Comparison of ENCODE assay signal across 11 cellular contexts in the genomic region with DNA sequence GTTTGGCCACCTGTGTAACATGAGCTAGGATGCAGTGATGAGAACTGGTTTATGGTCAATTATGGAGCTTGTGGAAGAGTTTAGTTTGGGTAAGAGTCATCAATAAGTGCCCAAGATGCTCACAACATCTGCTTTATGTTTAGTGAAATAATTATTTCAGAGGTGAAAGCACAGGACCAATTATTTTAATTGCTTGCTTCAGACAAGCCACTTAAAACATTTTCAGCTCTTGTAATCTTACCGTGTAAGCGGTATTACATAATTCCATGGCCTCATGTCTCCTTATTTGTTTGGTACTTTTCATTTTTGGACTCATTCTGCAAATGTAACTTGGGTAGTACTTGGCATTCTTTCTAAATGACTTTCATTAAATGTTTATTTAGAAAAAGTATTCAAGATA. TPM values are rescaled to one million over a fixed set of nuclear protein-coding genes. Genes with fewer than 3 reads are reported as not detected.
DNase-seq lines count a peak whose midpoint lies in the region; ATAC-seq and TF ChIP-seq lines count a peak whose summit lies in the region.
"Had no signal": no experiment of that assay in that cellular context is flagged by ENCODE, and none has a peak within 500 bp of the region (broad histone marks: within the 10 kb centered on the region; RNA-seq: fewer than 3 reads in every experiment).

No MANE protein-coding gene starts in this region.

- H3K4me3 ChIP-seq in tibial nerve, result no peak overlapping the region
- H3K4me3 ChIP-seq: ovary had no signal

- H3K9me3 Mint-ChIP-seq in activated CD4-positive, alpha-beta T cell treated with anti-CD3 and anti-CD28 coated beads for 36 hours (ENCODE audit: low read depth), result no peaks in the 10 kb centered on the region
- H3K9me3 Mint-ChIP-seq in activated naive CD4-positive, alpha-beta T cell treated with anti-CD3 and anti-CD28 coated beads, Interleukin-2, amount 50 U/mL, for 72 hours, result peaks cover 0 to 4% of the 10 kb centered on the region in 2 donors
- H3K9me3 Mint-ChIP-seq in neural crest cell (no peaks in the 10 kb centered on the region), Calu3 (ENCODE audit: low read depth, unreplicated experiment) (no peaks in the 10 kb centered on the region)

- H3K27me3 Mint-ChIP-seq in activated CD4-positive, alpha-beta T cell treated with anti-CD3 and anti-CD28 coated beads for 36 hours, result no peaks in the 10 kb centered on the region
- H3K27me3 Mint-ChIP-seq in neural crest cell (ENCODE audit: low read depth) (peaks cover 10% of the 10 kb centered on the region), Calu3 (ENCODE audit: unreplicated experiment) (no peaks in the 10 kb centered on the region)

- BruUV-seq in Calu3 (replicated peaks; lab: Mats Ljungman, UMichigan), result no TSS peak

- H3K27me3 ChIP-seq in tibial nerve, result no peaks in the 10 kb centered on the region
- H3K27me3 ChIP-seq: ovary had no signal

- TF ChIP-seq POLR2A in tibial nerve (IDR thresholded peaks at IDR 0.05), result no peak

- TF ChIP-seq CTCF in neural crest cell (conservative IDR thresholded peaks at IDR 0.05), result no peak
- no peak for TF ChIP-seq CTCF in tibial nerve (IDR thresholded peaks at IDR 0.05)
- TF ChIP-seq CTCF in Calu3 (IDR thresholded peaks at IDR 0.05; ENCODE audit: unreplicated experiment), result no peak

- H3K9me3 ChIP-seq in tibial nerve, result no peaks in the 10 kb centered on the region
- H3K9me3 ChIP-seq: ovary had no signal

- DNase-seq in activated CD4-positive, alpha-beta T cell treated with anti-CD3 and anti-CD28 coated beads for 36 hours, result no peak
- no peak for DNase-seq in activated CD4-positive, alpha-beta T cell treated with anti-CD3 and anti-CD28 coated beads for 4 hours
- DNase-seq in NCI-H1417 (lab: John Stamatoyannopoulos, UW) (peak; percentile 46 to 93 (median 61)), neural crest cell (ENCODE audit: low read depth, low spot score) (no peak), tibial nerve (ENCODE audit: low spot score in 2 of 2) (no peak), Calu3 (no peak)
- no peak for DNase-seq in activated naive CD4-positive, alpha-beta T cell treated with anti-CD3 and anti-CD28 coated beads, Interleukin-2, amount 50 U/mL, for 72 hours (ENCODE audit: low spot score in 2 of 2)
- DNase-seq: activated T-cell treated with anti-CD3 and anti-CD28 coated beads for 4 hours, NCI-H2029 treated with DMSO at 0.1 percent for 48 hours, ovary had no signal

- intact Hi-C loops in activated CD4-positive, alpha-beta T cell treated with anti-CD3 and anti-CD28 coated beads for 36 hours (cut with DNase I, micrococcal nuclease), result loop anchor here in 1 of 2 experiments (10.0 kb wide), 2 partner anchors 167 to 437 kb away; no protein-coding TSS in a partner anchor
- intact Hi-C loops in Calu3 (cut with micrococcal nuclease; ENCODE audit: unreplicated experiment), result no loop called here

- peak overlapping the region; percentile 97 for H3K27ac Mint-ChIP-seq in activated CD4-positive, alpha-beta T cell treated with anti-CD3 and anti-CD28 coated beads for 36 hours
- H3K27ac Mint-ChIP-seq in activated naive CD4-positive, alpha-beta T cell treated with anti-CD3 and anti-CD28 coated beads, Interleukin-2, amount 50 U/mL, for 72 hours, result peak overlapping the region; percentile 94 to 99
- H3K27ac Mint-ChIP-seq in neural crest cell (ENCODE audit: unreplicated experiment) (no peak overlapping the region), Calu3 (ENCODE audit: unreplicated experiment) (no peak overlapping the region)

- no peak for ATAC-seq in activated CD4-positive, alpha-beta T cell treated with anti-CD3 and anti-CD28 coated beads for 36 hours
- no peak for ATAC-seq in activated naive CD4-positive, alpha-beta T cell treated with anti-CD3 and anti-CD28 coated beads, Interleukin-2, amount 50 U/mL, for 72 hours
- ATAC-seq in GM21529 (IDR thresholded peaks at IDR 0.05; ENCODE audit: unreplicated experiment), result no peak

- H3K4me1 ChIP-seq in tibial nerve, result peaks cover 0 to 64% (median 17%) of the 10 kb centered on the region in 4 donors

- CTCF ChIA-PET in activated CD4-positive, alpha-beta T cell treated with anti-CD3 and anti-CD28 coated beads for 36 hours (lab: Charles Lee), result interaction anchor here (1.1 to 3.3 kb wide), 2 partner anchors 8 to 9 kb away, joined by 4 to 11 read pairs; no protein-coding TSS in a partner anchor
- CTCF ChIA-PET in Calu3 (lab: Charles Lee), result interaction anchor here (0.5 to 1.1 kb wide), 4 partner anchors 66 to 1651 kb away, joined by 3 to 5 read pairs (median 4); no protein-coding TSS in a partner anchor

- no peaks in the 10 kb centered on the region for H3K36me3 ChIP-seq in tibial nerve
- H3K36me3 ChIP-seq: ovary had no signal

- H3K36me3 Mint-ChIP-seq in activated CD4-positive, alpha-beta T cell treated with anti-CD3 and anti-CD28 coated beads for 36 hours (ENCODE audit: low read depth), result peaks cover 31% of the 10 kb centered on the region
- peaks cover 12 to 70% of the 10 kb centered on the region in 2 donors for H3K36me3 Mint-ChIP-seq in activated naive CD4-positive, alpha-beta T cell treated with anti-CD3 and anti-CD28 coated beads, Interleukin-2, amount 50 U/mL, for 72 hours
- H3K36me3 Mint-ChIP-seq in neural crest cell (ENCODE audit: low read depth) (no peaks in the 10 kb centered on the region), Calu3 (ENCODE audit: insufficient read depth, unreplicated experiment) (peaks cover 21% of the 10 kb centered on the region)

- H3K4me3 Mint-ChIP-seq in activated CD4-positive, alpha-beta T cell treated with anti-CD3 and anti-CD28 coated beads for 36 hours, result peak overlapping the region; percentile 92
- H3K4me3 Mint-ChIP-seq in neural crest cell, result peak overlapping the region; percentile 12
- H3K4me3 Mint-ChIP-seq in Calu3 (ENCODE audit: low read depth, unreplicated experiment), result no peak overlapping the region

- no peak for TF ChIP-seq EP300 in tibial nerve (IDR thresholded peaks at IDR 0.05)

- peaks cover 80% of the 10 kb centered on the region for H3K4me1 Mint-ChIP-seq in activated CD4-positive, alpha-beta T cell treated with anti-CD3 and anti-CD28 coated beads for 36 hours
- H3K4me1 Mint-ChIP-seq in neural crest cell, result peaks cover 28% of the 10 kb centered on the region
- peaks cover 37% of the 10 kb centered on the region for H3K4me1 Mint-ChIP-seq in Calu3 (ENCODE audit: low read depth, unreplicated experiment)

- POLR2A ChIA-PET in activated CD4-positive, alpha-beta T cell treated with anti-CD3 and anti-CD28 coated beads for 36 hours (lab: Charles Lee), result interaction anchor here (1.2 to 3.0 kb wide), 2 partner anchors 14 to 104 kb away, joined by 4 to 9 read pairs; no protein-coding TSS in a partner anchor

- no peak overlapping the region for H3K27ac ChIP-seq in tibial nerve
- H3K27ac ChIP-seq: ovary had no signal

- 73 to 74% methylated on average over 2 of the region's 2 CpGs for WGBS in tibial nerve, 2 donors

RNA-seq across cellular contexts. Expression of a gene that starts 5.4 kb away (rescaled TPM):
- total RNA-seq in activated CD4-positive, alpha-beta T cell treated with anti-CD3 and anti-CD28 coated beads for 36 hours, result 10 to 100 TPM; 28.6 to 31.7 TPM
- 10 to 100 TPM; 34.9 to 43.6 TPM for total RNA-seq in activated naive CD4-positive, alpha-beta T cell treated with anti-CD3 and anti-CD28 coated beads, Interleukin-2, amount 50 U/mL, for 72 hours
- total RNA-seq in neural crest cell (7.2 and 7.7 TPM in 2 replicates), tibial nerve (10 to 100 TPM; 12.6 to 41.9 (median 28.0) TPM), Calu3 (2022) (23.8 and 27.0 TPM in 2 replicates)

Comparison
In these comparisons a context has a peak if more than half of its experiments do, and no peak if none do; other contexts are left out.
1. DNase-seq: peak in NCI-H1417 (3 of 3); none in activated CD4-positive, alpha-beta T cell treated with anti-CD3 and anti-CD28 coated beads for 36 hours (single experiment), activated CD4-positive, alpha-beta T cell treated with anti-CD3 and anti-CD28 coated beads for 4 hours (0 of 2), activated naive CD4-positive, alpha-beta T cell treated with anti-CD3 and anti-CD28 coated beads, Interleukin-2, amount 50 U/mL, for 72 hours (0 of 2), neural crest cell (single experiment), tibial nerve (0 of 2) and Calu3 (single experiment).
2. H3K27ac Mint-ChIP-seq: peak in activated CD4-positive, alpha-beta T cell treated with anti-CD3 and anti-CD28 coated beads for 36 hours (single experiment) and activated naive CD4-positive, alpha-beta T cell treated with anti-CD3 and anti-CD28 coated beads, Interleukin-2, amount 50 U/mL, for 72 hours (2 of 2); none in neural crest cell (single experiment) and Calu3 (single experiment).